In the genomic region with DNA sequence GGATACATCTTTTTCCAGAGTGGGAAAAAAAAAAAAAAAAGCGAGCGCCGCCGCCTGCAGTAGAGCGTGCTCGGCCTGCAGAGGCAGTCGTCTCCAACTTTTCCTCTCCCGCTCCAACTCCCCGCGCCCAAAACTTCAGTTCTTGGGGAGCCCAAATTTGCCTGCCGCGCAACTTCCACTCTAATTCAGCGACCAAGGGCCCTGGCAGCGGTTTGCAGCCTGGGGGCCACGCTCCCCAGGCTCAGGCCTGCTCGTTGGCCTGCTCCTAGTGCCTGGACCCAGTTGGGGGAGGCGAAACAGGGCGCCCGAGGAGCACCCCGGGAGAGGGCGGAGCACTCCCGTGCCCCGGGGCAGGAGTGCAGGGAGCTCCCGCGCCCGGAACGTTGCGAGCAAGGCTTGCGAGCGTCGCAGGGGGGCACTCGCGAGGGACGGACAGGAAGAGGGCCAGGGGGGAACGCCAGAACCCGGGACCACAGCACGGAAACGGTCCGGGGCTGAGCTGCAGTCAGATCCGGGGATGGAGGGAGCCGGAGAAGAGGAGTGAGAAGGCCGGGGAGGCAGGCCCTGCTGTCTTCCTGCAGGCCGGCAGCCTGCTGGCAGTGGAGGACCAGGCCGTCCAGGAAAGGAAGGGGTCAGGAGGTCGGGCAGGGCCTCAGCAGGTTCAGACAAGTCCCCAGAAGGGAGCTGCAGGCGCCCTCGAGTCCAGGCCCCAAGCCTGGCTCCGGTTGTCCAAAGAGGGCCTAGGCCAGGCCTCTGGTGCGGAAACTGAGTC, we compare ENCODE assay signal across 1 cellular context.
TF ChIP-seq lines count a peak whose summit lies in the region.

A gene with protein sequence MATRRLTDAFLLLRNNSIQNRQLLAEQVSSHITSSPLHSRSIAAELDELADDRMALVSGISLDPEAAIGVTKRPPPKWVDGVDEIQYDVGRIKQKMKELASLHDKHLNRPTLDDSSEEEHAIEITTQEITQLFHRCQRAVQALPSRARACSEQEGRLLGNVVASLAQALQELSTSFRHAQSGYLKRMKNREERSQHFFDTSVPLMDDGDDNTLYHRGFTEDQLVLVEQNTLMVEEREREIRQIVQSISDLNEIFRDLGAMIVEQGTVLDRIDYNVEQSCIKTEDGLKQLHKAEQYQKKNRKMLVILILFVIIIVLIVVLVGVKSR (plus strand): TSS at position 508 of the 772 bp plus-strand sequence. CDS start 724 bp downstream, outside the sequence.

TF ChIP-seq in K562, 482 proteins besides CTCF, POLR2A, EP300 and RAD21 (continued from another document and continues in another):
- TF ChIP-seq ATF1 (CRISPR knock-in tag; IDR thresholded peaks at IDR 0.05) (peak; percentile 70), ATF1 (tag; IDR thresholded peaks at IDR 0.05) (peak; percentile 84), KDM2B (CRISPR knock-in tag; IDR thresholded peaks at IDR 0.05) (no peak), HIVEP1 (CRISPR knock-in tag; IDR thresholded peaks at IDR 0.05) (peak; percentile 90), CREBBP (IDR thresholded peaks at IDR 0.05; ENCODE audit: low read depth, low read length) (no peak), ZNF239 (CRISPR knock-in tag; IDR thresholded peaks at IDR 0.05) (peak; percentile 66), DACH1 (IDR thresholded peaks at IDR 0.05; ENCODE audit: partially characterized antibody) (no peak), MAFK (IDR thresholded peaks at IDR 0.05; ENCODE audit: low read length) (no peak), PHB2 (IDR thresholded peaks at IDR 0.05; ENCODE audit: low read depth) (no peak), MCM5 (IDR thresholded peaks at IDR 0.05; ENCODE audit: low read depth) (no peak), CBX2 (IDR thresholded peaks at IDR 0.05; ENCODE audit: insufficient read depth, low read length, poor library complexity, severe bottlenecking) (no peak), ZBTB7A (IDR thresholded peaks at IDR 0.05; ENCODE audit: borderline replicate concordance, control insufficient read depth, low read depth, low read length) (peak; percentile 58; the same call in 1 of the 2 replicates), HMG20A (CRISPR knock-in tag; conservative IDR thresholded peaks at IDR 0.05) (no peak), KDM4B (IDR thresholded peaks at IDR 0.05; ENCODE audit: borderline replicate concordance in 2 of 2, low read depth in 1 of 2) (peak in 1 of 2 experiments; percentile 100; a peak in 2 of 4 replicates), IFI16 (CRISPR knock-in tag; IDR thresholded peaks at IDR 0.05) (no peak), E2F3 (CRISPR knock-in tag; IDR thresholded peaks at IDR 0.05) (peak; percentile 84), HDGF (IDR thresholded peaks at IDR 0.05) (no peak), NR2C2 (CRISPR knock-in tag; IDR thresholded peaks at IDR 0.05) (peak; percentile 85), NR2C2 (tag; IDR thresholded peaks at IDR 0.05) (peak; percentile 89), TBL1XR1 (IDR thresholded peaks at IDR 0.05; ENCODE audit: low read length in 2 of 2) (peak; percentile 71 to 85; a peak in 3 of 4 replicates), ZNF3 (CRISPR knock-in tag; IDR thresholded peaks at IDR 0.05) (no peak), PHF20 (IDR thresholded peaks at IDR 0.05; ENCODE audit: partially characterized antibody) (peak; percentile 99), TAF9B (IDR thresholded peaks at IDR 0.05; ENCODE audit: partially characterized antibody) (peak; percentile 95), ZKSCAN3 (CRISPR knock-in tag; IDR thresholded peaks at IDR 0.05) (no peak), SIN3B (IDR thresholded peaks at IDR 0.05; ENCODE audit: low read depth) (peak; percentile 97), PHF8 (IDR thresholded peaks at IDR 0.05; ENCODE audit: borderline replicate concordance, low read length) (peak; percentile 88; the same call in 1 of the 2 replicates), RAD51 (IDR thresholded peaks at IDR 0.05; ENCODE audit: borderline replicate concordance, low read depth) (no peak), RBBP5 (IDR thresholded peaks at IDR 0.05; ENCODE audit: borderline replicate concordance, insufficient read depth, low read length, poor library complexity, severe bottlenecking) (peak; percentile 98), KLF16 (IDR thresholded peaks at IDR 0.05) (no peak), POLR3G (IDR thresholded peaks at IDR 0.05; ENCODE audit: extremely low read depth, insufficient read length, insufficient replicate concordance) (no peak), STAT5B (CRISPR knock-in tag; IDR thresholded peaks at IDR 0.05) (no peak), ZNF79 (CRISPR knock-in tag; IDR thresholded peaks at IDR 0.05; ENCODE audit: low read depth) (no peak), ZNF507 (tag; conservative IDR thresholded peaks at IDR 0.05) (no peak), SMARCB1 (IDR thresholded peaks at IDR 0.05; ENCODE audit: insufficient read length, low read depth) (no peak), ZSCAN29 (IDR thresholded peaks at IDR 0.05) (no peak)
- TF ChIP-seq, protein P1, sequence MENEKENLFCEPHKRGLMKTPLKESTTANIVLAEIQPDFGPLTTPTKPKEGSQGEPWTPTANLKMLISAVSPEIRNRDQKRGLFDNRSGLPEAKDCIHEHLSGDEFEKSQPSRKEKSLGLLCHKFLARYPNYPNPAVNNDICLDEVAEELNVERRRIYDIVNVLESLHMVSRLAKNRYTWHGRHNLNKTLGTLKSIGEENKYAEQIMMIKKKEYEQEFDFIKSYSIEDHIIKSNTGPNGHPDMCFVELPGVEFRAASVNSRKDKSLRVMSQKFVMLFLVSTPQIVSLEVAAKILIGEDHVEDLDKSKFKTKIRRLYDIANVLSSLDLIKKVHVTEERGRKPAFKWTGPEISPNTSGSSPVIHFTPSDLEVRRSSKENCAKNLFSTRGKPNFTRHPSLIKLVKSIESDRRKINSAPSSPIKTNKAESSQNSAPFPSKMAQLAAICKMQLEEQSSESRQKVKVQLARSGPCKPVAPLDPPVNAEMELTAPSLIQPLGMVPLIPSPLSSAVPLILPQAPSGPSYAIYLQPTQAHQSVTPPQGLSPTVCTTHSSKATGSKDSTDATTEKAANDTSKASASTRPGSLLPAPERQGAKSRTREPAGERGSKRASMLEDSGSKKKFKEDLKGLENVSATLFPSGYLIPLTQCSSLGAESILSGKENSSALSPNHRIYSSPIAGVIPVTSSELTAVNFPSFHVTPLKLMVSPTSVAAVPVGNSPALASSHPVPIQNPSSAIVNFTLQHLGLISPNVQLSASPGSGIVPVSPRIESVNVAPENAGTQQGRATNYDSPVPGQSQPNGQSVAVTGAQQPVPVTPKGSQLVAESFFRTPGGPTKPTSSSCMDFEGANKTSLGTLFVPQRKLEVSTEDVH (IDR thresholded peaks at IDR 0.05; ENCODE audit: low read depth, partially characterized antibody), result peak; percentile 94
- TF ChIP-seq, protein P2, sequence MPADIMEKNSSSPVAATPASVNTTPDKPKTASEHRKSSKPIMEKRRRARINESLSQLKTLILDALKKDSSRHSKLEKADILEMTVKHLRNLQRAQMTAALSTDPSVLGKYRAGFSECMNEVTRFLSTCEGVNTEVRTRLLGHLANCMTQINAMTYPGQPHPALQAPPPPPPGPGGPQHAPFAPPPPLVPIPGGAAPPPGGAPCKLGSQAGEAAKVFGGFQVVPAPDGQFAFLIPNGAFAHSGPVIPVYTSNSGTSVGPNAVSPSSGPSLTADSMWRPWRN (IDR thresholded peaks at IDR 0.05; ENCODE audit: low read depth), result no peak
- TF ChIP-seq, protein P3, sequence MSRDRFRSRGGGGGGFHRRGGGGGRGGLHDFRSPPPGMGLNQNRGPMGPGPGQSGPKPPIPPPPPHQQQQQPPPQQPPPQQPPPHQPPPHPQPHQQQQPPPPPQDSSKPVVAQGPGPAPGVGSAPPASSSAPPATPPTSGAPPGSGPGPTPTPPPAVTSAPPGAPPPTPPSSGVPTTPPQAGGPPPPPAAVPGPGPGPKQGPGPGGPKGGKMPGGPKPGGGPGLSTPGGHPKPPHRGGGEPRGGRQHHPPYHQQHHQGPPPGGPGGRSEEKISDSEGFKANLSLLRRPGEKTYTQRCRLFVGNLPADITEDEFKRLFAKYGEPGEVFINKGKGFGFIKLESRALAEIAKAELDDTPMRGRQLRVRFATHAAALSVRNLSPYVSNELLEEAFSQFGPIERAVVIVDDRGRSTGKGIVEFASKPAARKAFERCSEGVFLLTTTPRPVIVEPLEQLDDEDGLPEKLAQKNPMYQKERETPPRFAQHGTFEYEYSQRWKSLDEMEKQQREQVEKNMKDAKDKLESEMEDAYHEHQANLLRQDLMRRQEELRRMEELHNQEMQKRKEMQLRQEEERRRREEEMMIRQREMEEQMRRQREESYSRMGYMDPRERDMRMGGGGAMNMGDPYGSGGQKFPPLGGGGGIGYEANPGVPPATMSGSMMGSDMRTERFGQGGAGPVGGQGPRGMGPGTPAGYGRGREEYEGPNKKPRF (IDR thresholded peaks at IDR 0.05; ENCODE audit: low read depth, low read length), result no peak
- TF ChIP-seq, protein P4, sequence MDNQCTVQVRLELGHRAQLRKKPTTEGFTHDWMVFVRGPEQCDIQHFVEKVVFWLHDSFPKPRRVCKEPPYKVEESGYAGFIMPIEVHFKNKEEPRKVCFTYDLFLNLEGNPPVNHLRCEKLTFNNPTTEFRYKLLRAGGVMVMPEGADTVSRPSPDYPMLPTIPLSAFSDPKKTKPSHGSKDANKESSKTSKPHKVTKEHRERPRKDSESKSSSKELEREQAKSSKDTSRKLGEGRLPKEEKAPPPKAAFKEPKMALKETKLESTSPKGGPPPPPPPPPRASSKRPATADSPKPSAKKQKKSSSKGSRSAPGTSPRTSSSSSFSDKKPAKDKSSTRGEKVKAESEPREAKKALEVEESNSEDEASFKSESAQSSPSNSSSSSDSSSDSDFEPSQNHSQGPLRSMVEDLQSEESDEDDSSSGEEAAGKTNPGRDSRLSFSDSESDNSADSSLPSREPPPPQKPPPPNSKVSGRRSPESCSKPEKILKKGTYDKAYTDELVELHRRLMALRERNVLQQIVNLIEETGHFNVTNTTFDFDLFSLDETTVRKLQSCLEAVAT (IDR thresholded peaks at IDR 0.05), result peak; percentile 9 to 42; a peak in 1 of 4 replicates
- TF ChIP-seq, protein P5, sequence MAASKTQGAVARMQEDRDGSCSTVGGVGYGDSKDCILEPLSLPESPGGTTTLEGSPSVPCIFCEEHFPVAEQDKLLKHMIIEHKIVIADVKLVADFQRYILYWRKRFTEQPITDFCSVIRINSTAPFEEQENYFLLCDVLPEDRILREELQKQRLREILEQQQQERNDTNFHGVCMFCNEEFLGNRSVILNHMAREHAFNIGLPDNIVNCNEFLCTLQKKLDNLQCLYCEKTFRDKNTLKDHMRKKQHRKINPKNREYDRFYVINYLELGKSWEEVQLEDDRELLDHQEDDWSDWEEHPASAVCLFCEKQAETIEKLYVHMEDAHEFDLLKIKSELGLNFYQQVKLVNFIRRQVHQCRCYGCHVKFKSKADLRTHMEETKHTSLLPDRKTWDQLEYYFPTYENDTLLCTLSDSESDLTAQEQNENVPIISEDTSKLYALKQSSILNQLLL (CRISPR knock-in tag; IDR thresholded peaks at IDR 0.05; ENCODE audit: borderline replicate concordance), result no peak
- TF ChIP-seq, protein P6, sequence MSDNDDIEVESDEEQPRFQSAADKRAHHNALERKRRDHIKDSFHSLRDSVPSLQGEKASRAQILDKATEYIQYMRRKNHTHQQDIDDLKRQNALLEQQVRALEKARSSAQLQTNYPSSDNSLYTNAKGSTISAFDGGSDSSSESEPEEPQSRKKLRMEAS (CRISPR knock-in tag; IDR thresholded peaks at IDR 0.05), result peak; percentile 73
- TF ChIP-seq, protein P7, sequence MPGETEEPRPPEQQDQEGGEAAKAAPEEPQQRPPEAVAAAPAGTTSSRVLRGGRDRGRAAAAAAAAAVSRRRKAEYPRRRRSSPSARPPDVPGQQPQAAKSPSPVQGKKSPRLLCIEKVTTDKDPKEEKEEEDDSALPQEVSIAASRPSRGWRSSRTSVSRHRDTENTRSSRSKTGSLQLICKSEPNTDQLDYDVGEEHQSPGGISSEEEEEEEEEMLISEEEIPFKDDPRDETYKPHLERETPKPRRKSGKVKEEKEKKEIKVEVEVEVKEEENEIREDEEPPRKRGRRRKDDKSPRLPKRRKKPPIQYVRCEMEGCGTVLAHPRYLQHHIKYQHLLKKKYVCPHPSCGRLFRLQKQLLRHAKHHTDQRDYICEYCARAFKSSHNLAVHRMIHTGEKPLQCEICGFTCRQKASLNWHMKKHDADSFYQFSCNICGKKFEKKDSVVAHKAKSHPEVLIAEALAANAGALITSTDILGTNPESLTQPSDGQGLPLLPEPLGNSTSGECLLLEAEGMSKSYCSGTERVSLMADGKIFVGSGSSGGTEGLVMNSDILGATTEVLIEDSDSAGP (CRISPR knock-in tag; IDR thresholded peaks at IDR 0.05), result no peak
- TF ChIP-seq, protein P8, sequence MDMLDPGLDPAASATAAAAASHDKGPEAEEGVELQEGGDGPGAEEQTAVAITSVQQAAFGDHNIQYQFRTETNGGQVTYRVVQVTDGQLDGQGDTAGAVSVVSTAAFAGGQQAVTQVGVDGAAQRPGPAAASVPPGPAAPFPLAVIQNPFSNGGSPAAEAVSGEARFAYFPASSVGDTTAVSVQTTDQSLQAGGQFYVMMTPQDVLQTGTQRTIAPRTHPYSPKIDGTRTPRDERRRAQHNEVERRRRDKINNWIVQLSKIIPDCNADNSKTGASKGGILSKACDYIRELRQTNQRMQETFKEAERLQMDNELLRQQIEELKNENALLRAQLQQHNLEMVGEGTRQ (CRISPR knock-in tag; IDR thresholded peaks at IDR 0.05), result no peak
- TF ChIP-seq, protein P9, sequence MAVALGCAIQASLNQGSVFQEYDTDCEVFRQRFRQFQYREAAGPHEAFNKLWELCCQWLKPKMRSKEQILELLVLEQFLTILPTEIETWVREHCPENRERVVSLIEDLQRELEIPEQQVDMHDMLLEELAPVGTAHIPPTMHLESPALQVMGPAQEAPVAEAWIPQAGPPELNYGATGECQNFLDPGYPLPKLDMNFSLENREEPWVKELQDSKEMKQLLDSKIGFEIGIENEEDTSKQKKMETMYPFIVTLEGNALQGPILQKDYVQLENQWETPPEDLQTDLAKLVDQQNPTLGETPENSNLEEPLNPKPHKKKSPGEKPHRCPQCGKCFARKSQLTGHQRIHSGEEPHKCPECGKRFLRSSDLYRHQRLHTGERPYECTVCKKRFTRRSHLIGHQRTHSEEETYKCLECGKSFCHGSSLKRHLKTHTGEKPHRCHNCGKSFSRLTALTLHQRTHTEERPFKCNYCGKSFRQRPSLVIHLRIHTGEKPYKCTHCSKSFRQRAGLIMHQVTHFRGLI (CRISPR knock-in tag; IDR thresholded peaks at IDR 0.05), result no peak
